13 cellular contexts compared by ENCODE assay signal in the genomic region with DNA sequence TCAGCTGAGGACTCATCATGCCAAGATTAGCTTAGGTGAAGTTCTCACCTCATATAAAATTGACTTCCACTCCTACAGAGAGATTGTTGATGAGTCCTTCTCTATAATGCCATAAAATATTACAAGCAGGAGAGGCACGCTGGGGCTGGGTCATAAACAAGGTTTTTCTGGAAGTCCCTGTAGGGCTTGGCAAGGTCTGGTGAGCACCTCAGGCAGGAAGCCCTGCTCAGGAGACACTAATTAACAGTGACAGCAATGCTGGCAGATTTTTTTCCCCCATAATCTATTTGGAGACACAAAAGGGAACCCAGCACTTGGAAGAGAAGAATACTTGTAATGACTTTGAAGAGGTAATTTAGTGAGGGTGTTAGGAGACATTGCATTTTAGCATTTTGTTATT.
DNase-seq lines count a peak whose midpoint lies in the region; ATAC-seq and TF ChIP-seq lines count a peak whose summit lies in the region.
"Had no signal": no experiment of that assay in that cellular context is flagged by ENCODE, and none has a peak within 500 bp of the region (broad histone marks: within the 10 kb centered on the region; RNA-seq: fewer than 3 reads in every experiment).

No MANE protein-coding gene starts in this region.

- H2BK120ac ChIP-seq in H9 (ENCODE audit: low read depth, low read length, poor library complexity, severe bottlenecking): no peak overlapping the region

- no peak overlapping the region for H3K9ac ChIP-seq in H9 (ENCODE audit: extremely low read depth, insufficient read length, low read length)
- H3K9ac ChIP-seq: BLaER1 treated with 17β-estradiol and CSF1 and Interleukin-3, amounts not matched to agents 10 nM and 100 nM; KMS-11 had no signal

- H3K27ac ChIP-seq in transverse colon: no peak overlapping the region
- no peak overlapping the region for H3K27ac ChIP-seq in H9 (ENCODE audit: insufficient read length, low read depth, low read length)
- H3K27ac ChIP-seq: BLaER1 treated with 17β-estradiol and CSF1 and Interleukin-3, amounts not matched to agents 10 nM and 100 nM; KMS-11 had no signal

- no peak overlapping the region for H3K27ac Mint-ChIP-seq in H9

- H3K79me2 ChIP-seq in H9 (ENCODE audit: insufficient read depth, low read length): no peaks in the 10 kb centered on the region

- H4K8ac ChIP-seq in H9 (replicated peaks; ENCODE audit: insufficient read length, low read depth, low read length): no peak overlapping the region

- H2AK5ac ChIP-seq in H9 (ENCODE audit: insufficient read length, low read length): no peak overlapping the region

- H3K4me1 ChIP-seq in transverse colon (peaks cover 0 to 3% (median 0%) of the 10 kb centered on the region in 4 donors), H9 (ENCODE audit: insufficient read depth, low read length) (no peaks in the 10 kb centered on the region)

- intact Hi-C loops in transverse colon (cut with DNase I; ENCODE audit: low total_unique reads): no loop called here

- no peak overlapping the region for H3K4me2 ChIP-seq in H9 (ENCODE audit: insufficient read depth, insufficient read length, low read length)
- H3K4me2 ChIP-seq: BLaER1 treated with 17β-estradiol and CSF1 and Interleukin-3, amounts not matched to agents 10 nM and 100 nM; KMS-11 had no signal

- H3K27me3 Mint-ChIP-seq in H9 (ENCODE audit: low read depth): no peaks in the 10 kb centered on the region

- H3K18ac ChIP-seq in H9 (ENCODE audit: insufficient read length, low read depth, low read length): no peak overlapping the region

- no peak overlapping the region for H2BK5ac ChIP-seq in H9 (ENCODE audit: insufficient read length, low read length)

- no peaks in the 10 kb centered on the region for H3K36me3 ChIP-seq in transverse colon
- H3K36me3 ChIP-seq: BLaER1 treated with 17β-estradiol and CSF1 and Interleukin-3, amounts not matched to agents 10 nM and 100 nM; MG63 had no signal

- H3K9me3 ChIP-seq in transverse colon (no peaks in the 10 kb centered on the region), H9 (ENCODE audit: control insufficient read depth, low read depth, low read length) (no peaks in the 10 kb centered on the region)
- H3K9me3 ChIP-seq: MG63 had no signal

- no peaks in the 10 kb centered on the region for H3K4me1 Mint-ChIP-seq in H9

- H3K36me3 Mint-ChIP-seq in H9 (ENCODE audit: insufficient read depth in 1 of 3, low read depth in 3 of 3): no peaks in the 10 kb centered on the region

- H2BK20ac ChIP-seq in H9 (ENCODE audit: low read depth, low read length, poor library complexity, severe bottlenecking): no peak overlapping the region

- no peaks in the 10 kb centered on the region for H4K20me1 ChIP-seq in H9 (ENCODE audit: control insufficient read depth, insufficient read depth, insufficient read length)
- H4K20me1 ChIP-seq: BLaER1 treated with 17β-estradiol and CSF1 and Interleukin-3, amounts not matched to agents 10 nM and 100 nM had no signal

- H4K91ac ChIP-seq in H9 (ENCODE audit: insufficient read length, low read depth, low read length): no peak overlapping the region

- DNase-seq in NCI-H1105 (lab: John Stamatoyannopoulos, UW) (peak; percentile 34), NCI-H69 (lab: John Stamatoyannopoulos, UW) (peak; percentile 44), cerebellar nuclear complex (lab: John Stamatoyannopoulos, UW) (peak; percentile 96), transverse colon (peak; percentile 51), H9 (no peak)
- DNase-seq in activated CD4-positive, alpha-beta T cell treated with anti-CD3 and anti-CD28 coated beads for 4 hours: no peak
- DNase-seq: H7, MG63, NCI-H1417 treated with DMSO at 0.1 percent for 48 hours had no signal

- no peak for TF ChIP-seq EP300 in transverse colon (IDR thresholded peaks at IDR 0.05; ENCODE audit: low read depth)

- in situ Hi-C loops in transverse colon (cut with MboI; ENCODE audit: low pct_ligation_motif_present in 1 of 4, low pct_unique_long_range_greater_than_20kb in 1 of 4, low sequenced_read_pairs in 3 of 4): no loop called here

- no peaks in the 10 kb centered on the region for H3K23me2 ChIP-seq in H9 (ENCODE audit: insufficient read length, low read depth, low read length, poor library complexity, severe bottlenecking)

- H3K27me3 ChIP-seq in transverse colon: no peaks in the 10 kb centered on the region
- no peaks in the 10 kb centered on the region for H3K27me3 ChIP-seq in H9 (ENCODE audit: insufficient read depth, low read length)
- H3K27me3 ChIP-seq: BLaER1 treated with 17β-estradiol and CSF1 and Interleukin-3, amounts not matched to agents 10 nM and 100 nM; MG63 had no signal

- no peak for TF ChIP-seq CTCF in transverse colon (IDR thresholded peaks at IDR 0.05)
- TF ChIP-seq CTCF in H9 (conservative IDR thresholded peaks at IDR 0.05): no peak

- no peak overlapping the region for H2BK12ac ChIP-seq in H9 (ENCODE audit: insufficient read length, low read depth, low read length)

- H3K4me3 ChIP-seq in transverse colon: no peak overlapping the region
- H3K4me3 ChIP-seq: BLaER1 treated with 17β-estradiol and CSF1 and Interleukin-3, amounts not matched to agents 10 nM and 100 nM; MG63 had no signal

- TF ChIP-seq POLR2A in transverse colon (IDR thresholded peaks at IDR 0.05): no peak

- no peak overlapping the region for H2AFZ ChIP-seq in H9 (ENCODE audit: low read length)

- no peak overlapping the region for H4K5ac ChIP-seq in H9 (ENCODE audit: insufficient read length, low read depth, low read length)

- no peaks in the 10 kb centered on the region for H3K9me3 Mint-ChIP-seq in H9

- no peak overlapping the region for H3K4me3 Mint-ChIP-seq in H9

- no peak overlapping the region for H3K23ac ChIP-seq in H9 (ENCODE audit: insufficient read length, low read depth, low read length)

- H3K14ac ChIP-seq in H9 (ENCODE audit: insufficient read depth, low read length): no peak overlapping the region

- no peaks in the 10 kb centered on the region for H3K79me1 ChIP-seq in H9 (ENCODE audit: insufficient read depth, low read depth, low read length, poor library complexity, severe bottlenecking)

- H2BK15ac ChIP-seq in H9 (ENCODE audit: low read depth, low read length): no peak overlapping the region

- WGBS in transverse colon (ENCODE audit: low coverage in 1 of 2), 2 donors: 18% methylated on average over 1 of the region's 1 CpG; no CpG with 5 or more reads in 1 of the 2 donors
- WGBS in H9 (ENCODE audit: extremely low coverage, insufficient read length, low lambda C conversion rate): no CpG with 5 or more reads among the region's 1 CpG

- no peak overlapping the region for H3K56ac ChIP-seq in H9 (ENCODE audit: insufficient read length, low read depth, low read length)

- no peak for ATAC-seq in GM21526 (IDR thresholded peaks at IDR 0.05; ENCODE audit: low FRiP score, unreplicated experiment)
- ATAC-seq: HepG2 had no signal

- H3K4ac ChIP-seq in H9 (ENCODE audit: low read depth, low read length): no peak overlapping the region

- no peak overlapping the region for H3T11ph ChIP-seq in H9 (ENCODE audit: low read length)

Comparison
In these comparisons a context has a peak if more than half of its experiments do, and no peak if none do; other contexts are left out.
1. DNase-seq: peak in NCI-H1105 (single experiment), NCI-H69 (single experiment), cerebellar nuclear complex (2 of 2) and transverse colon (single experiment); none in H9 (single experiment) and activated CD4-positive, alpha-beta T cell treated with anti-CD3 and anti-CD28 coated beads for 4 hours (0 of 2).